ENCODE assay signal across 9 cellular contexts in the genomic region with DNA sequence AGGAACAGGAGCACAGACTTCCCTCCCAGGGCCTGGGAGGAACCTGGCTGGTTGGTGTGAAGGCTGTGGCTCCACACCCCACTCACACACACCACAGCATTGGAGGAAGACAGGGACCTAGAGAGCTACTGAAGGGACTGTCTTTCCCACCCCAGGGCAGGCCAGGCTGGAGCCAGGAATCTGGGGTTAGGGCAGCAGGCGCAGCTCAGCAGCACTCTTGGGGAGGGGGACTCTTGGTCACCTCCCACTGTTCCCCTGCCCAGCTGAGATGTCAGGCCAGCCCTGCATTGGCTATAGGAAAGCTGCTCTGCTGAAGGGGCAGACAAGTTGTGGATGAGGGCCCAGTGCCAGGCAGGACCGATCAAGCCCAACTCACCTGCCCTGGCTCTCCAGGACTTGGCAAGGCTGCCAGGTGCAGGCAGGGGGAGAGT.
"Had no signal": no experiment of that assay in that cellular context is flagged by ENCODE, and none has a peak within 500 bp of the region (broad histone marks: within the 10 kb centered on the region; RNA-seq: fewer than 3 reads in every experiment).

No MANE protein-coding gene starts in this region.

- H3K36me3 ChIP-seq: thyroid gland, vagina, WERI-Rb-1 had no signal

- H3K27ac ChIP-seq: thyroid gland, WERI-Rb-1 had no signal

- DNase-seq: activated CD4-positive, alpha-beta T cell treated with anti-CD3 and anti-CD28 coated beads for 4 hours; activated naive CD4-positive, alpha-beta T cell treated with anti-CD3 and anti-CD28 coated beads, Interleukin-2, amount 10 ng/mL, durations not matched to agents 7 days and 5 days; endodermal cell; glutamatergic neuron; nephron progenitor cell; stimulated activated CD4-positive, alpha-beta T cell treated with anti-CD3 and anti-CD28 coated beads, Interleukin-4, amount 100 ng/mL, for 1 hour; thyroid gland; WERI-Rb-1 had no signal

- H3K4me3 ChIP-seq: thyroid gland, vagina had no signal

- H3K27me3 ChIP-seq: thyroid gland, vagina had no signal

- H3K9me3 ChIP-seq: thyroid gland, vagina had no signal
